In genomic region chr15:63510548-63510940, GRCh38 we compare ENCODE assay signal across 1 cellular context.
TF ChIP-seq lines count a peak whose summit lies in the region.

No MANE protein-coding gene starts in this region.

TF ChIP-seq in A549, 52 proteins besides CTCF, POLR2A, EP300 and RAD21 (continued from another document):
- TF ChIP-seq, protein P1, sequence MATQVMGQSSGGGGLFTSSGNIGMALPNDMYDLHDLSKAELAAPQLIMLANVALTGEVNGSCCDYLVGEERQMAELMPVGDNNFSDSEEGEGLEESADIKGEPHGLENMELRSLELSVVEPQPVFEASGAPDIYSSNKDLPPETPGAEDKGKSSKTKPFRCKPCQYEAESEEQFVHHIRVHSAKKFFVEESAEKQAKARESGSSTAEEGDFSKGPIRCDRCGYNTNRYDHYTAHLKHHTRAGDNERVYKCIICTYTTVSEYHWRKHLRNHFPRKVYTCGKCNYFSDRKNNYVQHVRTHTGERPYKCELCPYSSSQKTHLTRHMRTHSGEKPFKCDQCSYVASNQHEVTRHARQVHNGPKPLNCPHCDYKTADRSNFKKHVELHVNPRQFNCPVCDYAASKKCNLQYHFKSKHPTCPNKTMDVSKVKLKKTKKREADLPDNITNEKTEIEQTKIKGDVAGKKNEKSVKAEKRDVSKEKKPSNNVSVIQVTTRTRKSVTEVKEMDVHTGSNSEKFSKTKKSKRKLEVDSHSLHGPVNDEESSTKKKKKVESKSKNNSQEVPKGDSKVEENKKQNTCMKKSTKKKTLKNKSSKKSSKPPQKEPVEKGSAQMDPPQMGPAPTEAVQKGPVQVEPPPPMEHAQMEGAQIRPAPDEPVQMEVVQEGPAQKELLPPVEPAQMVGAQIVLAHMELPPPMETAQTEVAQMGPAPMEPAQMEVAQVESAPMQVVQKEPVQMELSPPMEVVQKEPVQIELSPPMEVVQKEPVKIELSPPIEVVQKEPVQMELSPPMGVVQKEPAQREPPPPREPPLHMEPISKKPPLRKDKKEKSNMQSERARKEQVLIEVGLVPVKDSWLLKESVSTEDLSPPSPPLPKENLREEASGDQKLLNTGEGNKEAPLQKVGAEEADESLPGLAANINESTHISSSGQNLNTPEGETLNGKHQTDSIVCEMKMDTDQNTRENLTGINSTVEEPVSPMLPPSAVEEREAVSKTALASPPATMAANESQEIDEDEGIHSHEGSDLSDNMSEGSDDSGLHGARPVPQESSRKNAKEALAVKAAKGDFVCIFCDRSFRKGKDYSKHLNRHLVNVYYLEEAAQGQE (IDR thresholded peaks at IDR 0.05), result no peak
- TF ChIP-seq HOXB13 (CRISPR knock-in tag; IDR thresholded peaks at IDR 0.05; ENCODE audit: low read depth), result no peak
